Comparison of ENCODE assay signal across 8 cellular contexts in genomic region chr16:54930034-54930938, GRCh38. TPM values are rescaled to one million over a fixed set of nuclear protein-coding genes. Genes with fewer than 3 reads are reported as not detected.
DNase-seq lines count a peak whose midpoint lies in the region; ATAC-seq and TF ChIP-seq lines count a peak whose summit lies in the region.

Gene IRX5, plus strand, starts transcription at chr16:54930865. Its CDS starts 334 bp downstream, at chr16:54931199.

- no peak for TF ChIP-seq CTCF in OCI-LY1 (IDR thresholded peaks at IDR 0.05; ENCODE audit: low read length)
- TF ChIP-seq CTCF in adrenal gland (IDR thresholded peaks at IDR 0.05) = peak in 4 of 6 experiments; percentile 20 to 37 (median 28)
- TF ChIP-seq CTCF in osteocyte (IDR thresholded peaks at IDR 0.05) = peak; percentile 39

- no peaks in the 10 kb centered on the region for H3K27me3 ChIP-seq in OCI-LY1 (ENCODE audit: insufficient read depth, low read length)
- H3K27me3 ChIP-seq in adrenal gland = peaks cover 68% of the 10 kb centered on the region

- no peaks in the 10 kb centered on the region for H3F3A ChIP-seq in OCI-LY1 (ENCODE audit: insufficient read depth, low read length)

- intact Hi-C loops in adrenal gland (cut with DNase I) (loop anchor here (5.0 to 10.0 kb wide), 2 partner anchors 643 to 645 kb away; partner anchors contain the start of gene IRX3 (in 2 of the 2)), cardiac septum (cut with DNase I) (loop anchor here (2.0 to 10.0 kb wide), 4 partner anchors 395 to 1158 kb away; partner anchors contain the start of gene IRX6)

- ATAC-seq in GM19324 (IDR thresholded peaks at IDR 0.05; ENCODE audit: low FRiP score, unreplicated experiment) (no peak), GM21786 (IDR thresholded peaks at IDR 0.05; ENCODE audit: unreplicated experiment) (no peak)

- H3K27ac Mint-ChIP-seq in osteocyte (ENCODE audit: unreplicated experiment) = peak within 1 kb of the TSS; percentile 94

- DNase-seq in KBM-7 (peak; percentile 95), adrenal gland (peak; percentile 81 to 92 (median 84)), cardiac septum (ENCODE audit: low spot score) (peak; percentile 94), osteocyte (ENCODE audit: extremely low spot score, unreplicated experiment) (peak; percentile 97)

- no peaks in the 10 kb centered on the region for H3K79me2 ChIP-seq in OCI-LY1 (ENCODE audit: insufficient read depth, low read length)

- peaks cover 18% of the 10 kb centered on the region for H3K36me3 Mint-ChIP-seq in osteocyte (ENCODE audit: unreplicated experiment)

- H3K4me1 Mint-ChIP-seq in osteocyte (ENCODE audit: unreplicated experiment) = peaks cover 45% of the 10 kb centered on the region

- peak within 1 kb of the TSS; percentile 86 for H3K4me2 ChIP-seq in OCI-LY1 (ENCODE audit: low read length)

- H3K9ac ChIP-seq in ES-I3 (ENCODE audit: low read depth, low read length) = peak within 1 kb of the TSS; percentile 80
- H3K9ac ChIP-seq in OCI-LY1 (ENCODE audit: low read length) = peak within 1 kb of the TSS; percentile 63

- peak within 1 kb of the TSS; percentile 95 for H3K4me3 Mint-ChIP-seq in osteocyte (ENCODE audit: unreplicated experiment)

- no peaks in the 10 kb centered on the region for H3K36me3 ChIP-seq in ES-I3 (ENCODE audit: insufficient read depth, low read length)
- H3K36me3 ChIP-seq in OCI-LY1 (ENCODE audit: insufficient read depth, low read length) = no peaks in the 10 kb centered on the region; the same call in 1 of the 2 replicates
- H3K36me3 ChIP-seq in adrenal gland (replicated peaks in 1 of 2) = no peaks in the 10 kb centered on the region

- H3K27ac ChIP-seq in OCI-LY1 (ENCODE audit: low read depth, low read length, poor library complexity, severe bottlenecking) = peak within 1 kb of the TSS; percentile 85
- peak within 1 kb of the TSS in 3 of 5 donors; percentile 39 to 78 (median 69) for H3K27ac ChIP-seq in adrenal gland

- no peaks in the 10 kb centered on the region for H3K9me3 ChIP-seq in ES-I3 (ENCODE audit: control insufficient read depth, insufficient read depth, low read length)
- no peaks in the 10 kb centered on the region for H3K9me3 ChIP-seq in OCI-LY1 (ENCODE audit: low read length)
- no peaks in the 10 kb centered on the region for H3K9me3 ChIP-seq in adrenal gland (replicated peaks in 1 of 3)

- in situ Hi-C loops in KBM-7 (cut with MboI; ENCODE audit: low pct_unique_long_range_greater_than_20kb, low sequenced_read_pairs) = loop anchor here (25.0 kb wide), 1 partner anchor 993 kb away; no protein-coding TSS in a partner anchor

- H4K20me1 ChIP-seq in OCI-LY1 (ENCODE audit: insufficient read depth, low read length) = peaks cover 2% of the 10 kb centered on the region; the same call in 1 of the 2 replicates

- 0 to 1% (median 1%) methylated on average over 46 to 71 of the region's 71 CpGs for WGBS in adrenal gland, 4 donors

- H3K4me3 ChIP-seq in OCI-LY1 (ENCODE audit: low read depth, low read length, poor library complexity, severe bottlenecking) = peak within 1 kb of the TSS; percentile 69
- H3K4me3 ChIP-seq in adrenal gland = peak within 1 kb of the TSS in 2 of 4 donors; percentile 46 to 67

- H3K4me1 ChIP-seq in ES-I3 (ENCODE audit: insufficient read depth, low read length) = no peaks in the 10 kb centered on the region; the same call in none of the 2 replicates
- H3K4me1 ChIP-seq in OCI-LY1 (ENCODE audit: insufficient read depth, low read length, severe bottlenecking) = peaks cover 27% of the 10 kb centered on the region
- H3K4me1 ChIP-seq in adrenal gland (replicated peaks in 1 of 2) = peaks cover 10 to 18% of the 10 kb centered on the region in 2 donors

- no peaks in the 10 kb centered on the region for H3K9me2 ChIP-seq in OCI-LY1 (ENCODE audit: low read depth, low read length)

- no peak within 1 kb of the TSS for H2AFZ ChIP-seq in OCI-LY1 (ENCODE audit: low read length)

- no peaks in the 10 kb centered on the region for H3K9me3 Mint-ChIP-seq in osteocyte (ENCODE audit: unreplicated experiment)

- peak in 1 of 2 donors; percentile 47 for TF ChIP-seq POLR2A in adrenal gland (IDR thresholded peaks at IDR 0.05)

- peaks cover 25% of the 10 kb centered on the region for H3K27me3 Mint-ChIP-seq in osteocyte (ENCODE audit: unreplicated experiment)

RNA-seq across cellular contexts. Expression of gene IRX5, which starts in this region (rescaled TPM):
- total RNA-seq in adrenal gland = 1 to 10 TPM in 6 of 8 donors, under 1 TPM in 2; 0.60 to 4.2 (median 1.8) TPM
- 1 to 10 TPM in 1 of 3 donors, under 1 TPM in 2; 0.29 to 1.4 (median 0.54) TPM for polyA plus RNA-seq in adrenal gland
- total RNA-seq in cardiac septum = 15.4 TPM
- 3.6 and 4.3 TPM in 2 replicates for total RNA-seq in osteocyte
